Comparison of ENCODE assay signal across 8 cellular contexts in genomic region chr6:158536891-158537798, GRCh38. TPM values are rescaled to one million over a fixed set of nuclear protein-coding genes. Genes with fewer than 3 reads are reported as not detected.
DNase-seq lines count a peak whose midpoint lies in the region; ATAC-seq, FAIRE-seq and TF ChIP-seq lines count a peak whose summit lies in the region.

No MANE protein-coding gene starts in this region.

- TF ChIP-seq CTCF in cardiac muscle cell (IDR thresholded peaks at IDR 0.05; ENCODE audit: low read depth, low read length): no peak
- no peak for TF ChIP-seq CTCF in RWPE2 (IDR thresholded peaks at IDR 0.05; ENCODE audit: poor library complexity, severe bottlenecking)
- TF ChIP-seq CTCF in lung (IDR thresholded peaks at IDR 0.05; ENCODE audit: control extremely low read depth, extremely low read depth): no peak
- TF ChIP-seq CTCF in tibial artery (IDR thresholded peaks at IDR 0.05): no peak

- H3K4me1 ChIP-seq in cardiac muscle cell (ENCODE audit: low read depth): no peaks in the 10 kb centered on the region
- no peaks in the 10 kb centered on the region for H3K4me1 ChIP-seq in RWPE2 (ENCODE audit: insufficient read depth, poor library complexity, severe bottlenecking)
- peaks cover 4 to 15% of the 10 kb centered on the region in 2 donors for H3K4me1 ChIP-seq in lung (ENCODE audit: control insufficient read depth in 2 of 2, insufficient read depth in 2 of 2, low read length in 2 of 2)
- H3K4me1 ChIP-seq in tibial artery: peaks cover 0 to 16% (median 15%) of the 10 kb centered on the region in 4 donors

- H3K9me3 ChIP-seq in cardiac muscle cell (ENCODE audit: low read depth): no peaks in the 10 kb centered on the region
- no peaks in the 10 kb centered on the region for H3K9me3 ChIP-seq in RWPE2 (ENCODE audit: severe bottlenecking)
- H3K9me3 ChIP-seq in lung (ENCODE audit: control insufficient read depth in 2 of 2, insufficient read depth in 1 of 2, low read length in 1 of 2): no peaks in the 10 kb centered on the region
- no peaks in the 10 kb centered on the region for H3K9me3 ChIP-seq in tibial artery

- H3K27ac ChIP-seq in cardiac muscle cell (no peak overlapping the region), RWPE2 (ENCODE audit: poor library complexity, severe bottlenecking) (no peak overlapping the region), lung (ENCODE audit: low read depth in 1 of 2, low read length in 1 of 2) (no peak overlapping the region), tibial artery (no peak overlapping the region)

- H3K27me3 ChIP-seq in cardiac muscle cell: no peaks in the 10 kb centered on the region
- H3K27me3 ChIP-seq in RWPE2 (ENCODE audit: insufficient read depth, poor library complexity, severe bottlenecking): no peaks in the 10 kb centered on the region
- no peaks in the 10 kb centered on the region for H3K27me3 ChIP-seq in lung (ENCODE audit: control insufficient read depth, insufficient read depth)
- H3K27me3 ChIP-seq in tibial artery: peaks cover 0 to 60% of the 10 kb centered on the region in 2 donors

- ATAC-seq in RWPE2 (ENCODE audit: low read depth) (peak; percentile 77), lung (ENCODE audit: insufficient read depth, low FRiP score) (peak; percentile 49), GM18873 (IDR thresholded peaks at IDR 0.05; ENCODE audit: low FRiP score, unreplicated experiment) (no peak)

- H3K36me3 ChIP-seq in cardiac muscle cell (no peaks in the 10 kb centered on the region), RWPE2 (ENCODE audit: low read depth) (no peaks in the 10 kb centered on the region), lung (ENCODE audit: control insufficient read depth in 2 of 2, insufficient read depth in 2 of 2, low read length in 2 of 2) (no peaks in the 10 kb centered on the region), tibial artery (no peaks in the 10 kb centered on the region)

- 4% methylated on average over 60 to 94 of the region's 94 CpGs for WGBS in lung, 2 donors

- DNase-seq in cardiac muscle cell (ENCODE audit: low read depth in 1 of 2, low spot score in 1 of 2) (peak; percentile 39 to 84), cardiac septum (ENCODE audit: low spot score) (no peak), RWPE2 (ENCODE audit: low spot score) (no peak), cerebellum (ENCODE audit: low spot score) (peak; percentile 35), lung (ENCODE audit: low spot score) (peak; percentile 41), tibial artery (peak in 1 of 2 donors; percentile 39), GM19239 (ENCODE audit: insufficient read length, low spot score) (no peak)

- intact Hi-C loops in cardiac septum (cut with DNase I): no loop called here
- intact Hi-C loops in tibial artery (cut with DNase I; ENCODE audit: low total_unique reads): no loop called here

- FAIRE-seq in GM19239 (lab: Jason Lieb, UNC): no peak

- H3K4me3 ChIP-seq in cardiac muscle cell (peak overlapping the region; percentile 77), RWPE2 (ENCODE audit: severe bottlenecking) (peak overlapping the region; percentile 37), lung (peak overlapping the region; percentile 62), tibial artery (peak overlapping the region; percentile 38 to 53)

RNA-seq across cellular contexts. Expression of gene TMEM181, which starts 22.7 kb away (rescaled TPM):
- total RNA-seq in cardiac muscle cell (18.5 and 21.0 TPM in 2 replicates), cardiac septum (10.6 TPM), cerebellum (45.4 TPM), lung (10 to 100 TPM; 22.1 to 28.5 TPM)
- polyA plus RNA-seq in cardiac muscle cell (17.9 and 25.0 TPM in 2 replicates), lung (10 to 100 TPM; 14.5 to 18.8 TPM)

Comparison
In these comparisons a context has a peak if more than half of its experiments do, and no peak if none do; other contexts are left out.
1. DNase-seq: peak in cardiac muscle cell (2 of 2), cerebellum (single experiment) and lung (single experiment); none in cardiac septum (single experiment), RWPE2 (single experiment) and GM19239 (single experiment).
2. Peak in every context shown above with its lines, with median percentiles within 50 percentile points of each other: H3K4me3 ChIP-seq.